ENCODE assay signal across 11 cellular contexts in the genomic region with DNA sequence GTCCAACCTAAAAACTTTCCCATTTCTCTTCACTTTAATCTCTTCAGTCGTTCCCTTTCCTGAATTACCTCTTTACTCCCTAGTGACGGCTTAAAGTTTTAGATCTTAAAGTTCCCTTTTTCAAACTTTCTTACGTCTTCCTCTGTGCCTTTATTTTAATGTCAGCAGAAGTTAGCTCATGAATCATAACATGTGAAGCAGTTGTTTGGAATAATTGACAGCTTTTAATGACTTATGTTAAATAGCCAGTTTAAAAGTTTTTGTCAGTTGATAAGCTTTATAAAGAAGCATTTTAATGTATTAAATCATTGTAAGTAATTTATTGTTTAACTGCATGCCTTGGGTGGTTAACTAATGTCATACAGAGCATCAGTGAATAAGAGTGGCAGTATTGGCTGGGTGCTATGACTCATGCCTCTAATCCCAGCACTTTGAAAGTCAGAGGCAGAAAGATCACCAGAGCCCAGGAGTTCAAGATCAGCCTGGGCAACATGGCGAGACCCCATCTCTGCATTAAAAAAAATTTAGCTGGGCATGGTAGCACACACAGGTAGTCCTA. TPM values are rescaled to one million over a fixed set of nuclear protein-coding genes. Genes with fewer than 3 reads are reported as not detected.
DNase-seq lines count a peak whose midpoint lies in the region; ATAC-seq and TF ChIP-seq lines count a peak whose summit lies in the region.
"Had no signal": no experiment of that assay in that cellular context is flagged by ENCODE, and none has a peak within 500 bp of the region (broad histone marks: within the 10 kb centered on the region; RNA-seq: fewer than 3 reads in every experiment).

No MANE protein-coding gene starts in this region.

- H3K27me3 Mint-ChIP-seq in activated naive CD8-positive, alpha-beta T cell, result no peaks in the 10 kb centered on the region
- no peaks in the 10 kb centered on the region for H3K27me3 Mint-ChIP-seq in memory B cell
- H3K27me3 Mint-ChIP-seq: naive thymus-derived CD4-positive, alpha-beta T cell had no signal

- no peak for TF ChIP-seq POLR2A in Peyer's patch (IDR thresholded peaks at IDR 0.05)

- CTCF ChIA-PET in HEK293 (lab: Yijun Ruan, JAX), result interaction anchor here (0.6 kb wide), 1 partner anchor 189 kb away, joined by 3 read pairs; no protein-coding TSS in a partner anchor

- no peaks in the 10 kb centered on the region for H3K27me3 ChIP-seq in Peyer's patch

- peaks cover 18% of the 10 kb centered on the region for H3K4me1 ChIP-seq in HEK293 (ENCODE audit: control insufficient read depth, insufficient read depth, low read length)
- H3K4me1 ChIP-seq in Peyer's patch, result peaks cover 0 to 10% (median 0%) of the 10 kb centered on the region in 4 donors

- H3K36me3 ChIP-seq in HEK293 (ENCODE audit: control insufficient read depth in 2 of 2, insufficient read depth in 1 of 2, low read length in 2 of 2) (no peaks in the 10 kb centered on the region), Peyer's patch (no peaks in the 10 kb centered on the region)

- TF ChIP-seq CTCF in HEK293 (tag by site-specific recombination; IDR thresholded peaks at IDR 0.05) (no peak), Peyer's patch (IDR thresholded peaks at IDR 0.05) (no peak)

- H3K4me3 ChIP-seq in HEK293 (ENCODE audit: low read depth, low read length), result no peak overlapping the region
- no peak overlapping the region for H3K4me3 ChIP-seq in Peyer's patch

- H3K9me3 Mint-ChIP-seq in activated naive CD8-positive, alpha-beta T cell (ENCODE audit: low read depth), result no peaks in the 10 kb centered on the region
- H3K9me3 Mint-ChIP-seq in memory B cell, result no peaks in the 10 kb centered on the region
- H3K9me3 Mint-ChIP-seq: naive thymus-derived CD4-positive, alpha-beta T cell had no signal

- H3K9me3 ChIP-seq in HEK293 (ENCODE audit: control insufficient read depth, insufficient read depth, low read depth, low read length), result no peaks in the 10 kb centered on the region
- H3K9me3 ChIP-seq in Peyer's patch, result no peaks in the 10 kb centered on the region

- DNase-seq in AG08395 (ENCODE audit: low spot score), result peak; percentile 8
- no peak for DNase-seq in memory B cell (ENCODE audit: low spot score in 2 of 2)
- DNase-seq in GF-D8 (lab: John Stamatoyannopoulos, UW), result no peak
- DNase-seq in cerebellar nuclear complex (lab: John Stamatoyannopoulos, UW), result no peak
- no peak for DNase-seq in KG1 (lab: John Stamatoyannopoulos, UW)
- no peak for DNase-seq in Peyer's patch
- DNase-seq: DMS79; naive thymus-derived CD4-positive, alpha-beta T cell; NCI-H1048 had no signal

- peak overlapping the region; percentile 93 for H3K27ac Mint-ChIP-seq in activated naive CD8-positive, alpha-beta T cell
- peak overlapping the region; percentile 25 for H3K27ac Mint-ChIP-seq in memory B cell

- no peak overlapping the region for H3K27ac ChIP-seq in HEK293 (ENCODE audit: extremely low read depth, low read depth, low read length)
- H3K27ac ChIP-seq in Peyer's patch, result peak overlapping the region in 2 of 4 donors; percentile 0 to 63

- peak; percentile 59 for ATAC-seq in memory B cell (ENCODE audit: low read depth)
- ATAC-seq: naive thymus-derived CD4-positive, alpha-beta T cell had no signal

- peak overlapping the region; percentile 48 for H3K4me3 Mint-ChIP-seq in activated naive CD8-positive, alpha-beta T cell
- no peak overlapping the region for H3K4me3 Mint-ChIP-seq in memory B cell

- POLR2A ChIA-PET in HEK293 (lab: Yijun Ruan, JAX), result no interaction called here

- peaks cover 52% of the 10 kb centered on the region for H3K4me1 Mint-ChIP-seq in activated naive CD8-positive, alpha-beta T cell (ENCODE audit: low read depth)
- H3K4me1 Mint-ChIP-seq in memory B cell, result peaks cover 19% of the 10 kb centered on the region

- no peaks in the 10 kb centered on the region for H3K36me3 Mint-ChIP-seq in activated naive CD8-positive, alpha-beta T cell
- no peaks in the 10 kb centered on the region for H3K36me3 Mint-ChIP-seq in memory B cell

TF ChIP-seq in HEK293, 187 proteins besides CTCF, POLR2A, EP300 and RAD21 (continues in another document):
- TF ChIP-seq ZNF843 (tag by site-specific recombination; IDR thresholded peaks at IDR 0.05) (peak; percentile 49; the same call in 1 of the 2 replicates), ZNF366 (tag by site-specific recombination; conservative IDR thresholded peaks at IDR 0.05) (peak; percentile 53), ZNF266 (tag by site-specific recombination; IDR thresholded peaks at IDR 0.05; ENCODE audit: low read depth) (no peak), ZBTB8A (tag by site-specific recombination; IDR thresholded peaks at IDR 0.05) (no peak), ZNF610 (tag by site-specific recombination; IDR thresholded peaks at IDR 0.05; ENCODE audit: borderline replicate concordance) (no peak), ZEB2 (tag by site-specific recombination; IDR thresholded peaks at IDR 0.05) (peak; percentile 66; the same call in 1 of the 2 replicates), ZNF146 (tag by site-specific recombination; IDR thresholded peaks at IDR 0.05) (no peak), SP7 (tag by site-specific recombination; IDR thresholded peaks at IDR 0.05) (peak; percentile 50; the same call in 1 of the 2 replicates), ZBTB21 (tag by site-specific recombination; IDR thresholded peaks at IDR 0.05) (no peak), IKZF3 (tag by site-specific recombination; IDR thresholded peaks at IDR 0.05) (no peak), FEZF1 (tag by site-specific recombination; IDR thresholded peaks at IDR 0.05) (peak; percentile 48), ZNF132 (tag by site-specific recombination; IDR thresholded peaks at IDR 0.05; ENCODE audit: borderline replicate concordance) (no peak), ZNF211 (tag by site-specific recombination; IDR thresholded peaks at IDR 0.05; ENCODE audit: low read depth) (no peak), BCL11B (tag by site-specific recombination; IDR thresholded peaks at IDR 0.05; ENCODE audit: low read depth) (no peak), ZNF37A (tag by site-specific recombination; IDR thresholded peaks at IDR 0.05) (no peak), ZSCAN30 (tag by site-specific recombination; IDR thresholded peaks at IDR 0.05) (0 out of 2 replicates have a peak, but pooled peaks have one; percentile 30), ZNF521 (tag by site-specific recombination; IDR thresholded peaks at IDR 0.05) (no peak), ZNF157 (tag by site-specific recombination; IDR thresholded peaks at IDR 0.05) (no peak), ZNF24 (tag by site-specific recombination; IDR thresholded peaks at IDR 0.05) (no peak), YY2 (tag by site-specific recombination; IDR thresholded peaks at IDR 0.05) (no peak), OSR2 (tag by site-specific recombination; IDR thresholded peaks at IDR 0.05) (peak; percentile 33; the same call in 1 of the 2 replicates)
- TF ChIP-seq, protein P1, sequence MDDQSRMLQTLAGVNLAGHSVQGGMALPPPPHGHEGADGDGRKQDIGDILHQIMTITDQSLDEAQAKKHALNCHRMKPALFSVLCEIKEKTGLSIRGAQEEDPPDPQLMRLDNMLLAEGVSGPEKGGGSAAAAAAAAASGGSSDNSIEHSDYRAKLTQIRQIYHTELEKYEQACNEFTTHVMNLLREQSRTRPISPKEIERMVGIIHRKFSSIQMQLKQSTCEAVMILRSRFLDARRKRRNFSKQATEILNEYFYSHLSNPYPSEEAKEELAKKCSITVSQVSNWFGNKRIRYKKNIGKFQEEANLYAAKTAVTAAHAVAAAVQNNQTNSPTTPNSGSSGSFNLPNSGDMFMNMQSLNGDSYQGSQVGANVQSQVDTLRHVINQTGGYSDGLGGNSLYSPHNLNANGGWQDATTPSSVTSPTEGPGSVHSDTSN (CRISPR knock-in tag; IDR thresholded peaks at IDR 0.05), result no peak
- TF ChIP-seq, protein P2, sequence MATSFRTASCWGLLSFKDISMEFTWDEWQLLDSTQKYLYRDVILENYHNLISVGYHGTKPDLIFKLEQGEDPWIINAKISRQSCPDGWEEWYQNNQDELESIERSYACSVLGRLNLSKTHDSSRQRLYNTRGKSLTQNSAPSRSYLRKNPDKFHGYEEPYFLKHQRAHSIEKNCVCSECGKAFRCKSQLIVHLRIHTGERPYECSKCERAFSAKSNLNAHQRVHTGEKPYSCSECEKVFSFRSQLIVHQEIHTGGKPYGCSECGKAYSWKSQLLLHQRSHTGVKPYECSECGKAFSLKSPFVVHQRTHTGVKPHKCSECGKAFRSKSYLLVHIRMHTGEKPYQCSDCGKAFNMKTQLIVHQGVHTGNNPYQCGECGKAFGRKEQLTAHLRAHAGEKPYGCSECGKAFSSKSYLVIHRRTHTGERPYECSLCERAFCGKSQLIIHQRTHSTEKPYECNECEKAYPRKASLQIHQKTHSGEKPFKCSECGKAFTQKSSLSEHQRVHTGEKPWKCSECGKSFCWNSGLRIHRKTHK (tag by site-specific recombination; IDR thresholded peaks at IDR 0.05), result no peak
- TF ChIP-seq, protein P3, sequence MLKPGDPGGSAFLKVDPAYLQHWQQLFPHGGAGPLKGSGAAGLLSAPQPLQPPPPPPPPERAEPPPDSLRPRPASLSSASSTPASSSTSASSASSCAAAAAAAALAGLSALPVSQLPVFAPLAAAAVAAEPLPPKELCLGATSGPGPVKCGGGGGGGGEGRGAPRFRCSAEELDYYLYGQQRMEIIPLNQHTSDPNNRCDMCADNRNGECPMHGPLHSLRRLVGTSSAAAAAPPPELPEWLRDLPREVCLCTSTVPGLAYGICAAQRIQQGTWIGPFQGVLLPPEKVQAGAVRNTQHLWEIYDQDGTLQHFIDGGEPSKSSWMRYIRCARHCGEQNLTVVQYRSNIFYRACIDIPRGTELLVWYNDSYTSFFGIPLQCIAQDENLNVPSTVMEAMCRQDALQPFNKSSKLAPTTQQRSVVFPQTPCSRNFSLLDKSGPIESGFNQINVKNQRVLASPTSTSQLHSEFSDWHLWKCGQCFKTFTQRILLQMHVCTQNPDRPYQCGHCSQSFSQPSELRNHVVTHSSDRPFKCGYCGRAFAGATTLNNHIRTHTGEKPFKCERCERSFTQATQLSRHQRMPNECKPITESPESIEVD (tag by site-specific recombination; IDR thresholded peaks at IDR 0.05), result peak; percentile 81
- TF ChIP-seq, protein P4, sequence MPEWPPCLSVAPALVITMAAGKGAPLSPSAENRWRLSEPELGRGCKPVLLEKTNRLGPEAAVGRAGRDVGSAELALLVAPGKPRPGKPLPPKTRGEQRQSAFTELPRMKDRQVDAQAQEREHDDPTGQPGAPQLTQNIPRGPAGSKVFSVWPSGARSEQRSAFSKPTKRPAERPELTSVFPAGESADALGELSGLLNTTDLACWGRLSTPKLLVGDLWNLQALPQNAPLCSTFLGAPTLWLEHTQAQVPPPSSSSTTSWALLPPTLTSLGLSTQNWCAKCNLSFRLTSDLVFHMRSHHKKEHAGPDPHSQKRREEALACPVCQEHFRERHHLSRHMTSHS (tag by site-specific recombination; IDR thresholded peaks at IDR 0.05), result no peak

RNA-seq across cellular contexts. Expression of a gene that starts 33.9 kb away (rescaled TPM):
- 10 to 100 TPM in 3 of 4 donors, 1 to 10 TPM in 1; 7.3 to 12.4 (median 10.9) TPM for total RNA-seq in Peyer's patch
